In genomic region chr7:80136276-80137045, GRCh38 we compare ENCODE assay signal across 8 cellular contexts. TPM values are rescaled to one million over a fixed set of nuclear protein-coding genes. Genes with fewer than 3 reads are reported as not detected.
A peak's percentile ranks its signal among the peaks of the same experiment; 100 is the strongest.
DNase-seq lines count a peak whose midpoint lies in the region; ATAC-seq and TF ChIP-seq lines count a peak whose summit lies in the region.

No MANE protein-coding gene starts in this region.

- CTCF ChIA-PET in HEK293T (lab: Yijun Ruan, JAX), result interaction anchor here (0.6 kb wide), 1 partner anchor 43 kb away, joined by 3 read pairs; no protein-coding TSS in a partner anchor

- H3K36me3 Mint-ChIP-seq in T-helper 2 cell treated with Interferon-gamma antibody and Interleukin-4, amounts not matched to agents 5 μg/mL and 100 μg/mL, for 36 hours (ENCODE audit: low read depth), result no peaks in the 10 kb centered on the region

- peak overlapping the region in 4 of 5 donors; percentile 52 to 96 (median 92) for H3K27ac ChIP-seq in stomach

- WGBS in stomach, 5 donors, result 16 to 28% (median 27%) methylated on average over 4 of the region's 4 CpGs

- H3K9me3 ChIP-seq in iPS-15b (ENCODE audit: control insufficient read depth, insufficient read depth, low read length) (no peaks in the 10 kb centered on the region), stomach (no peaks in the 10 kb centered on the region)

- intact Hi-C loops in stomach (cut with DNase I; ENCODE audit: low total_unique reads), result loop anchor here (10.0 kb wide), 1 partner anchor 258 kb away; no protein-coding TSS in a partner anchor

- peak overlapping the region; percentile 94 for H3K4me3 ChIP-seq in iPS-15b (ENCODE audit: low read depth, low read length)
- peak overlapping the region; percentile 66 to 97 (median 82) for H3K4me3 ChIP-seq in stomach

- no peak for TF ChIP-seq EP300 in stomach (IDR thresholded peaks at IDR 0.05)

- H3K27me3 ChIP-seq in iPS-15b (ENCODE audit: control insufficient read depth, insufficient read depth, low read length) (peaks cover 6% of the 10 kb centered on the region), stomach (peaks cover 0 to 7% (median 0%) of the 10 kb centered on the region in 3 donors)

- H3K36me3 ChIP-seq in iPS-15b (ENCODE audit: control insufficient read depth, insufficient read depth, low read length), result no peaks in the 10 kb centered on the region
- no peaks in the 10 kb centered on the region for H3K36me3 ChIP-seq in stomach

- POLR2A ChIA-PET in HEK293T (lab: Yijun Ruan, JAX), result no interaction called here

- TF ChIP-seq CTCF in stomach (IDR thresholded peaks at IDR 0.05) (no peak), GM20000 (IDR thresholded peaks at IDR 0.05; ENCODE audit: extremely low read depth, missing control alignments) (no peak)

- DNase-seq in ELR (ENCODE audit: low read depth), result peak; percentile 74
- no peak for DNase-seq in HEK293T (ENCODE audit: extremely low spot score)
- no peak for DNase-seq in T-helper 2 cell treated with Interferon-gamma antibody and Interleukin-4, amounts not matched to agents 5 μg/mL and 100 μg/mL, for 36 hours (ENCODE audit: low spot score)
- no peak for DNase-seq in stomach
- no peak for DNase-seq in mucosa of gallbladder (ENCODE audit: low spot score)
- no peak for DNase-seq in GM20000 (ENCODE audit: low spot score)

- peaks cover 19% of the 10 kb centered on the region for H3K4me1 Mint-ChIP-seq in T-helper 2 cell treated with Interferon-gamma antibody and Interleukin-4, amounts not matched to agents 5 μg/mL and 100 μg/mL, for 36 hours (ENCODE audit: low read depth)

- H3K27ac Mint-ChIP-seq in T-helper 2 cell treated with Interferon-gamma antibody and Interleukin-4, amounts not matched to agents 5 μg/mL and 100 μg/mL, for 36 hours, result no peak overlapping the region

- peak overlapping the region; percentile 76 for H3K4me3 Mint-ChIP-seq in T-helper 2 cell treated with Interferon-gamma antibody and Interleukin-4, amounts not matched to agents 5 μg/mL and 100 μg/mL, for 36 hours

- H3K9ac ChIP-seq in iPS-15b (ENCODE audit: low read depth, low read length), result peak overlapping the region; percentile 93

- no peaks in the 10 kb centered on the region for H3K9me3 Mint-ChIP-seq in T-helper 2 cell treated with Interferon-gamma antibody and Interleukin-4, amounts not matched to agents 5 μg/mL and 100 μg/mL, for 36 hours

- TF ChIP-seq POLR2A in stomach (IDR thresholded peaks at IDR 0.05), result no peak

- H3K4me1 ChIP-seq in iPS-15b (ENCODE audit: control insufficient read depth, insufficient read depth, low read length) (peaks cover 9% of the 10 kb centered on the region), stomach (peaks cover 20 to 65% (median 40%) of the 10 kb centered on the region in 4 donors)

- H3K27me3 Mint-ChIP-seq in T-helper 2 cell treated with Interferon-gamma antibody and Interleukin-4, amounts not matched to agents 5 μg/mL and 100 μg/mL, for 36 hours (ENCODE audit: low read depth), result peaks cover 57% of the 10 kb centered on the region

- no peak for ATAC-seq in GM21737 (IDR thresholded peaks at IDR 0.05; ENCODE audit: unreplicated experiment)

TF ChIP-seq in HEK293T, 16 proteins besides CTCF, POLR2A, EP300 and RAD21:
- TF ChIP-seq PKNOX1 (IDR thresholded peaks at IDR 0.05) (peak; percentile 36), L3MBTL2 (conservative IDR thresholded peaks at IDR 0.05) (no peak)

RNA-seq across cellular contexts. Expression of gene GNAI1, which starts 1.8 kb away (rescaled TPM):
- total RNA-seq in stomach, result 10 to 100 TPM in 4 of 5 donors, 1 to 10 TPM in 1; 2.6 to 62.4 (median 49.0) TPM
- 10 to 100 TPM; 13.3 to 18.5 (median 16.5) TPM for polyA plus RNA-seq in stomach
- 47.5 TPM for total RNA-seq in mucosa of gallbladder
